Comparison of ENCODE assay signal across 22 cellular contexts in genomic region chr11:100637706-100638105, GRCh38. TPM values are rescaled to one million over a fixed set of nuclear protein-coding genes. Genes with fewer than 3 reads are reported as not detected.
DNase-seq lines count a peak whose midpoint lies in the region; FAIRE-seq and TF ChIP-seq lines count a peak whose summit lies in the region.
"Had no signal": no experiment of that assay in that cellular context is flagged by ENCODE, and none has a peak within 500 bp of the region (broad histone marks: within the 10 kb centered on the region; RNA-seq: fewer than 3 reads in every experiment).

No MANE protein-coding gene starts in this region.

- peaks cover 5% of the 10 kb centered on the region for H3K36me3 Mint-ChIP-seq in glutamatergic neuron (ENCODE audit: unreplicated experiment)
- H3K36me3 Mint-ChIP-seq: activated CD4-positive, alpha-beta memory T cell treated with anti-CD3 and anti-CD28 coated beads for 36 hours; activated naive CD4-positive, alpha-beta T cell treated with anti-CD3 and anti-CD28 coated beads, Interleukin-2, amount 50 U/mL, for 72 hours; natural killer cell treated with Interleukin-12 subunit alpha and Interleukin-12 subunit beta and Interleukin-15 and Interleukin-18, amount 100 ng/mL, for 72 hours had no signal

- H3K27ac Mint-ChIP-seq in glutamatergic neuron (ENCODE audit: unreplicated experiment), result peak overlapping the region; percentile 97
- H3K27ac Mint-ChIP-seq: activated CD4-positive, alpha-beta memory T cell treated with anti-CD3 and anti-CD28 coated beads for 36 hours; activated naive CD4-positive, alpha-beta T cell treated with anti-CD3 and anti-CD28 coated beads, Interleukin-2, amount 50 U/mL, for 72 hours; activated T-helper 2 cell treated with anti-CD3 and anti-CD28 coated beads, Interferon-gamma antibody, Interleukin-2, Interleukin-4, amounts not matched to agents 10 μg/mL and 5 μg/mL and 100 μg/mL, durations not matched to agents 14 hours and 24 hours and 36 hours; natural killer cell treated with Interleukin-12 subunit alpha and Interleukin-12 subunit beta and Interleukin-15 and Interleukin-18, amount 100 ng/mL, for 72 hours; stimulated activated naive CD8-positive, alpha-beta T cell treated with anti-CD3 and anti-CD28 coated beads, Interleukin-15, Interleukin-2, amounts not matched to agents 100 ng/mL and 50 ng/mL, for 24 hours had no signal

- DNase-seq in NCI-H1694 (lab: John Stamatoyannopoulos, UW), result peak; percentile 25
- DNase-seq in glutamatergic neuron, result peak; percentile 55
- DNase-seq in posterior cingulate gyrus, result peak in 8 of 10 donors; percentile 18 to 90 (median 44)
- no peak for DNase-seq in stimulated activated naive CD4-positive, alpha-beta T cell treated with Interleukin-2 at 50 U/mL for 16 hours (lab: John Stamatoyannopoulos, UW)
- no peak for DNase-seq in GDM1 (lab: John Stamatoyannopoulos, UW)
- DNase-seq in lower leg skin (ENCODE audit: low spot score in 2 of 2), result no peak
- no peak for DNase-seq in stimulated activated CD4-positive, alpha-beta T cell treated with anti-CD3 and anti-CD28 coated beads, Interleukin-2, amount 100 ng/mL, for 48 hours
- DNase-seq: activated CD4-positive, alpha-beta memory T cell treated with anti-CD3 and anti-CD28 coated beads for 36 hours; activated CD4-positive, CD25-positive, alpha-beta regulatory T cell; aorta; heart left ventricle; KG1; MM.1S; NCI-H146; NCI-H774; right lobe of liver; thyroid gland had no signal

- FAIRE-seq in TTC549 (lab: Jason Lieb, UNC), result peak; percentile 73

- intact Hi-C loops in posterior cingulate gyrus (cut with DNase I) (no loop called here), lower leg skin (cut with DNase I; ENCODE audit: low total_unique reads) (no loop called here)

- TF ChIP-seq CTCF in glutamatergic neuron (IDR thresholded peaks at IDR 0.05; ENCODE audit: partially characterized antibody, unreplicated experiment), result no peak
- no peak for TF ChIP-seq CTCF in lower leg skin (IDR thresholded peaks at IDR 0.05)

- peak overlapping the region; percentile 80 for H3K4me3 Mint-ChIP-seq in glutamatergic neuron (ENCODE audit: unreplicated experiment)
- H3K4me3 Mint-ChIP-seq: activated CD4-positive, alpha-beta memory T cell treated with anti-CD3 and anti-CD28 coated beads for 36 hours; natural killer cell treated with Interleukin-12 subunit alpha and Interleukin-12 subunit beta and Interleukin-15 and Interleukin-18, amount 100 ng/mL, for 72 hours; stimulated activated naive CD8-positive, alpha-beta T cell treated with anti-CD3 and anti-CD28 coated beads, Interleukin-15, Interleukin-2, amounts not matched to agents 100 ng/mL and 50 ng/mL, for 24 hours had no signal

- peaks cover 37% of the 10 kb centered on the region for H3K4me1 Mint-ChIP-seq in glutamatergic neuron (ENCODE audit: low read depth, unreplicated experiment)

- H3K27me3 Mint-ChIP-seq in glutamatergic neuron (ENCODE audit: unreplicated experiment), result peaks cover 4% of the 10 kb centered on the region
- H3K27me3 Mint-ChIP-seq: activated CD4-positive, alpha-beta memory T cell treated with anti-CD3 and anti-CD28 coated beads for 36 hours; stimulated activated naive CD8-positive, alpha-beta T cell treated with anti-CD3 and anti-CD28 coated beads, Interleukin-15, Interleukin-2, amounts not matched to agents 100 ng/mL and 50 ng/mL, for 24 hours had no signal

- no peak overlapping the region for H3K4me3 ChIP-seq in lower leg skin (ENCODE audit: low read depth, poor library complexity, severe bottlenecking)
- H3K4me3 ChIP-seq: heart left ventricle, right lobe of liver, thyroid gland had no signal

- H3K9me3 Mint-ChIP-seq in glutamatergic neuron (ENCODE audit: unreplicated experiment), result peaks cover 8% of the 10 kb centered on the region
- H3K9me3 Mint-ChIP-seq: stimulated activated naive CD8-positive, alpha-beta T cell treated with anti-CD3 and anti-CD28 coated beads, Interleukin-15, Interleukin-2, amounts not matched to agents 100 ng/mL and 50 ng/mL, for 24 hours had no signal

- 81 to 88% methylated on average over 10 of the region's 10 CpGs for WGBS in lower leg skin, 2 donors

- no peak for TF ChIP-seq POLR2A in lower leg skin (IDR thresholded peaks at IDR 0.05)

RNA-seq across cellular contexts. Expression of gene ARHGAP42, which starts 49.4 kb away (rescaled TPM):
- total RNA-seq in glutamatergic neuron (ENCODE audit: unreplicated experiment) (21.4 TPM), lower leg skin (10 to 100 TPM in 3 of 4 donors, 1 to 10 TPM in 1; 7.6 to 22.2 (median 14.6) TPM)
- total RNA-seq: activated CD4-positive, alpha-beta memory T cell treated with anti-CD3 and anti-CD28 coated beads for 36 hours had no signal

Comparison
In these comparisons a context has a peak if more than half of its experiments do, and no peak if none do; other contexts are left out.
1. DNase-seq: peak in NCI-H1694 (single experiment), glutamatergic neuron (single experiment) and posterior cingulate gyrus (8 of 10); none in stimulated activated naive CD4-positive, alpha-beta T cell treated with Interleukin-2 at 50 U/mL for 16 hours (single experiment), GDM1 (single experiment), lower leg skin (0 of 2) and stimulated activated CD4-positive, alpha-beta T cell treated with anti-CD3 and anti-CD28 coated beads, Interleukin-2, amount 100 ng/mL, for 48 hours (0 of 2).